Comparison of ENCODE assay signal across 1 cellular context in the genomic region with DNA sequence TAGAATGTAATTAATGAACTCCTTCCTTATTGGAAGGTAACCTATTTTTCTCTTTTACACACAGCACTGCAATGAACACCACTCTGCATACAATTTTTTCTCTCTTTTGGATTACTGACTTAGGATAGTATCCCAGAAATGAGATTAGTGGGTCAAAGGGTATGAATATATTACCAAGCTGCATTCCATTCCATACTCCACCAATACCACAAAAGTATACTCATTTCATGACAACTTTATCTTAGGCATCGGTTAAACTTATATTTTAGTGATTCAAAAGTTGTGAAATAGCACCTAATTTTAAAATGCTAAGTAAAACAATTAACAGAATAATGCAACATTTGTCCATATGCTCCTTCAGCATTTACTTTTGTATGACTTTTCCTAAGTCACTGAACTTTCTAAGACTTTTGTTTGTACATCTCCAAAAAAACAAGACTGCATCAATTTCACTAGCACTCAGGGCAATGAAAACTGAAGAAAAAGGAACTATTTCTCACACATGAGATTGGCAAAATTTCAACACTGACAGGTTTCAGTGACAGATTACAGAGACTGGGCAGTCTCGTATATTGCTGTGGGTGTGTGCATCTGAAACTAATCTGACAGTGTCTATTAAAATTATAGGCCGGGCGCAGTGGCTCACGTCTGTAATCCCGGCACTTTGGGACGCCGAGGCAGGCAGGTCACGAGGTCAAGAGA.
TF ChIP-seq lines count a peak whose summit lies in the region.

No MANE protein-coding gene starts in this region.

TF ChIP-seq in GM23338, 12 proteins besides CTCF, POLR2A, EP300 and RAD21 (continued from another document):
- TF ChIP-seq, protein P1, sequence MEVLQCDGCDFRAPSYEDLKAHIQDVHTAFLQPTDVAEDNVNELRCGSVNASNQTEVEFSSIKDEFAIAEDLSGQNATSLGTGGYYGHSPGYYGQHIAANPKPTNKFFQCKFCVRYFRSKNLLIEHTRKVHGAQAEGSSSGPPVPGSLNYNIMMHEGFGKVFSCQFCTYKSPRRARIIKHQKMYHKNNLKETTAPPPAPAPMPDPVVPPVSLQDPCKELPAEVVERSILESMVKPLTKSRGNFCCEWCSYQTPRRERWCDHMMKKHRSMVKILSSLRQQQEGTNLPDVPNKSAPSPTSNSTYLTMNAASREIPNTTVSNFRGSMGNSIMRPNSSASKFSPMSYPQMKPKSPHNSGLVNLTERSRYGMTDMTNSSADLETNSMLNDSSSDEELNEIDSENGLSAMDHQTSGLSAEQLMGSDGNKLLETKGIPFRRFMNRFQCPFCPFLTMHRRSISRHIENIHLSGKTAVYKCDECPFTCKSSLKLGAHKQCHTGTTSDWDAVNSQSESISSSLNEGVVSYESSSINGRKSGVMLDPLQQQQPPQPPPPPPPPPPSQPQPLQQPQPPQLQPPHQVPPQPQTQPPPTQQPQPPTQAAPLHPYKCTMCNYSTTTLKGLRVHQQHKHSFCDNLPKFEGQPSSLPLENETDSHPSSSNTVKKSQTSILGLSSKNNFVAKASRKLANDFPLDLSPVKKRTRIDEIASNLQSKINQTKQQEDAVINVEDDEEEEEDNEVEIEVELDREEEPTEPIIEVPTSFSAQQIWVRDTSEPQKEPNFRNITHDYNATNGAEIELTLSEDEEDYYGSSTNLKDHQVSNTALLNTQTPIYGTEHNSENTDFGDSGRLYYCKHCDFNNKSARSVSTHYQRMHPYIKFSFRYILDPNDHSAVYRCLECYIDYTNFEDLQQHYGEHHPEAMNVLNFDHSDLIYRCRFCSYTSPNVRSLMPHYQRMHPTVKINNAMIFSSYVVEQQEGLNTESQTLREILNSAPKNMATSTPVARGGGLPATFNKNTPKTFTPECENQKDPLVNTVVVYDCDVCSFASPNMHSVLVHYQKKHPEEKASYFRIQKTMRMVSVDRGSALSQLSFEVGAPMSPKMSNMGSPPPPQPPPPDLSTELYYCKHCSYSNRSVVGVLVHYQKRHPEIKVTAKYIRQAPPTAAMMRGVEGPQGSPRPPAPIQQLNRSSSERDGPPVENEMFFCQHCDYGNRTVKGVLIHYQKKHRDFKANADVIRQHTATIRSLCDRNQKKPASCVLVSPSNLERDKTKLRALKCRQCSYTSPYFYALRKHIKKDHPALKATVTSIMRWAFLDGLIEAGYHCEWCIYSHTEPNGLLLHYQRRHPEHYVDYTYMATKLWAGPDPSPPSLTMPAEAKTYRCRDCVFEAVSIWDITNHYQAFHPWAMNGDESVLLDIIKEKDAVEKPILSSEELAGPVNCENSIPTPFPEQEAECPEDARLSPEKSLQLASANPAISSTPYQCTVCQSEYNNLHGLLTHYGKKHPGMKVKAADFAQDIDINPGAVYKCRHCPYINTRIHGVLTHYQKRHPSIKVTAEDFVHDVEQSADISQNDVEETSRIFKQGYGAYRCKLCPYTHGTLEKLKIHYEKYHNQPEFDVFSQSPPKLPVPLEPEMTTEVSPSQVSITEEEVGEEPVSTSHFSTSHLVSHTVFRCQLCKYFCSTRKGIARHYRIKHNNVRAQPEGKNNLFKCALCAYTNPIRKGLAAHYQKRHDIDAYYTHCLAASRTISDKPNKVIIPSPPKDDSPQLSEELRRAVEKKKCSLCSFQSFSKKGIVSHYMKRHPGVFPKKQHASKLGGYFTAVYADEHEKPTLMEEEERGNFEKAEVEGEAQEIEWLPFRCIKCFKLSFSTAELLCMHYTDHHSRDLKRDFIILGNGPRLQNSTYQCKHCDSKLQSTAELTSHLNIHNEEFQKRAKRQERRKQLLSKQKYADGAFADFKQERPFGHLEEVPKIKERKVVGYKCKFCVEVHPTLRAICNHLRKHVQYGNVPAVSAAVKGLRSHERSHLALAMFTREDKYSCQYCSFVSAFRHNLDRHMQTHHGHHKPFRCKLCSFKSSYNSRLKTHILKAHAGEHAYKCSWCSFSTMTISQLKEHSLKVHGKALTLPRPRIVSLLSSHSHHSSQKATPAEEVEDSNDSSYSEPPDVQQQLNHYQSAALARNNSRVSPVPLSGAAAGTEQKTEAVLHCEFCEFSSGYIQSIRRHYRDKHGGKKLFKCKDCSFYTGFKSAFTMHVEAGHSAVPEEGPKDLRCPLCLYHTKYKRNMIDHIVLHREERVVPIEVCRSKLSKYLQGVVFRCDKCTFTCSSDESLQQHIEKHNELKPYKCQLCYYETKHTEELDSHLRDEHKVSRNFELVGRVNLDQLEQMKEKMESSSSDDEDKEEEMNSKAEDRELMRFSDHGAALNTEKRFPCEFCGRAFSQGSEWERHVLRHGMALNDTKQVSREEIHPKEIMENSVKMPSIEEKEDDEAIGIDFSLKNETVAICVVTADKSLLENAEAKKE (CRISPR knock-in tag; IDR thresholded peaks at IDR 0.05), result no peak
- no peak for TF ChIP-seq POLR2AphosphoS5 (IDR thresholded peaks at IDR 0.05; ENCODE audit: low read depth)
- TF ChIP-seq EZH2 (IDR thresholded peaks at IDR 0.05; ENCODE audit: low read depth, unreplicated experiment), result no peak
- no peak for TF ChIP-seq STAT1 (IDR thresholded peaks at IDR 0.05; ENCODE audit: unreplicated experiment)
- no peak for TF ChIP-seq NANOG (IDR thresholded peaks at IDR 0.05; ENCODE audit: borderline replicate concordance)
- TF ChIP-seq ZNF114 (CRISPR knock-in tag; IDR thresholded peaks at IDR 0.05), result no peak
- TF ChIP-seq JUNB (IDR thresholded peaks at IDR 0.05; ENCODE audit: unreplicated experiment), result no peak
- TF ChIP-seq CREB1 (CRISPR knock-in tag; IDR thresholded peaks at IDR 0.05; ENCODE audit: low read depth), result no peak
